Comparison of ENCODE assay signal across 22 cellular contexts in the genomic region with DNA sequence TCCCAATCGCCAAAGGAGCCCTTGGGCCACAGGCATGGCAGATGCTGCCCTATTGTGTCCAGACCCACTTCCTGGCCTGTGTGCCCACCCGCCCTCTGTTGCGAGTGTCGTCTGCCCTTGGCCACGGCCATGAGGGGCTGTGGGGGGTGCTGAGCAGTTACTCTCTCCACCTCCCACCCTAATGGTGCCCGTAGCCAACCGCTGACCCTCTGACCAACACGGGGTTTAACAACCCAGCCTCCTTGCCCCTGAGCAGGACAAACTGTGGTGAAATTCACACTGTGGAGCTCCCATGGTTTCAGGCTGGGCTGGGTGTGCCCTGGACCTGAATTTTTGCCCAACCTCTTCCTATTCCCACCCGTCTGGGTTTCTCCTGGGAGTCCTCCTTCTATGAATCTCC.
"Had no signal": no experiment of that assay in that cellular context is flagged by ENCODE, and none has a peak within 500 bp of the region (broad histone marks: within the 10 kb centered on the region; RNA-seq: fewer than 3 reads in every experiment).

No MANE protein-coding gene starts in this region.

- DNase-seq: activated B cell treated with CpG ODN at 0.5 μM for 24 hours; activated CD4-positive, alpha-beta T cell treated with anti-CD3 and anti-CD28 coated beads, Interleukin-2, amount 50 U/mL, for 1 hour; activated CD8-positive, alpha-beta memory T cell treated with anti-CD3 and anti-CD28 coated beads for 24 hours; activated naive CD4-positive, alpha-beta T cell treated with anti-CD3 and anti-CD28 coated beads, Interleukin-2, amount 50 U/mL, for 16 hours; central memory CD4-positive, alpha-beta T cell; dermis blood vessel endothelial cell; effector CD4-positive, alpha-beta T cell; left ventricle myocardium superior; mammary epithelial cell; naive B cell; right cardiac atrium; stimulated activated CD4-positive, alpha-beta T cell treated with anti-CD3 and anti-CD28 coated beads, Interleukin-12 subunit alpha, Interleukin-12 subunit beta, amount 100 ng/mL, for 4 hours; stimulated activated CD4-positive, alpha-beta T cell treated with anti-CD3 and anti-CD28 coated beads, Interleukin-4, amount 100 ng/mL, for 1 hour; T-helper 2 cell had no signal

- H3K4me1 Mint-ChIP-seq: activated B cell treated with CpG ODN at 0.5 μM for 24 hours had no signal

- H3K36me3 ChIP-seq: breast epithelium, neural progenitor cell, thoracic aorta, vagina had no signal

- H3K4me3 Mint-ChIP-seq: activated B cell treated with CpG ODN at 0.5 μM for 24 hours; mesothelial cell of epicardium; naive B cell; neural progenitor cell; stimulated activated naive CD8-positive, alpha-beta T cell treated with anti-CD3 and anti-CD28 coated beads, Interleukin-15, Interleukin-2, amounts not matched to agents 100 ng/mL and 50 ng/mL, for 24 hours; type B pancreatic cell had no signal

- H3K4me3 ChIP-seq: breast epithelium, neural progenitor cell, thoracic aorta, vagina had no signal

- H3K4me1 ChIP-seq: breast epithelium, neural progenitor cell had no signal

- H3K9me3 ChIP-seq: breast epithelium, thoracic aorta, vagina had no signal

- ATAC-seq: left ventricle myocardium superior, right cardiac atrium had no signal

- H3K9me3 Mint-ChIP-seq: activated B cell treated with CpG ODN at 0.5 μM for 24 hours; stimulated activated naive CD8-positive, alpha-beta T cell treated with anti-CD3 and anti-CD28 coated beads, Interleukin-15, Interleukin-2, amounts not matched to agents 100 ng/mL and 50 ng/mL, for 24 hours; type B pancreatic cell had no signal

- H3K36me3 Mint-ChIP-seq: mesothelial cell of epicardium, naive B cell, neural progenitor cell, type B pancreatic cell had no signal

- H3K27ac Mint-ChIP-seq: activated B cell treated with CpG ODN at 0.5 μM for 24 hours, mesothelial cell of epicardium, naive B cell, type B pancreatic cell had no signal

- H3K27ac ChIP-seq: breast epithelium, epithelial cell of prostate, neural progenitor cell, thoracic aorta, vagina had no signal

- H3K27me3 ChIP-seq: neural progenitor cell, vagina had no signal
